In genomic region chr15:69126054-69126469, GRCh38 we compare ENCODE assay signal across 1 cellular context.
A peak's percentile ranks its signal among the peaks of the same experiment; 100 is the strongest.
TF ChIP-seq lines count a peak whose summit lies in the region.

No MANE protein-coding gene starts in this region.

TF ChIP-seq in HEK293, 187 proteins besides CTCF, POLR2A, EP300 and RAD21 (continued from another document):
- TF ChIP-seq ZNF529 (tag by site-specific recombination; IDR thresholded peaks at IDR 0.05; ENCODE audit: insufficient replicate concordance) (no peak), ZNF140 (tag by site-specific recombination; IDR thresholded peaks at IDR 0.05) (no peak), ZNF404 (tag by site-specific recombination; IDR thresholded peaks at IDR 0.05) (no peak), ZNF394 (tag by site-specific recombination; IDR thresholded peaks at IDR 0.05; ENCODE audit: borderline replicate concordance) (no peak), ZFP69B (tag by site-specific recombination; IDR thresholded peaks at IDR 0.05) (peak; percentile 52; the same call in 1 of the 2 replicates), EGR2 (tag by site-specific recombination; IDR thresholded peaks at IDR 0.05; ENCODE audit: low read depth) (no peak), SP3 (tag by site-specific recombination; IDR thresholded peaks at IDR 0.05) (no peak), ZNF518A (tag by site-specific recombination; conservative IDR thresholded peaks at IDR 0.05; ENCODE audit: low read depth) (peak; percentile 47; the same call in 1 of the 2 replicates), ZFP41 (tag by site-specific recombination; IDR thresholded peaks at IDR 0.05; ENCODE audit: borderline replicate concordance) (no peak), WT1 (tag by site-specific recombination; IDR thresholded peaks at IDR 0.05) (no peak), KLF16 (tag by site-specific recombination; IDR thresholded peaks at IDR 0.05) (no peak), ATF2 (tag by site-specific recombination; IDR thresholded peaks at IDR 0.05; ENCODE audit: low read depth) (peak; percentile 74), ZNF112 (tag by site-specific recombination; IDR thresholded peaks at IDR 0.05) (no peak), ZNF558 (tag by site-specific recombination; IDR thresholded peaks at IDR 0.05) (peak; percentile 60; the same call in 1 of the 2 replicates), ZSCAN18 (tag by site-specific recombination; IDR thresholded peaks at IDR 0.05) (no peak), ZIC2 (tag by site-specific recombination; IDR thresholded peaks at IDR 0.05) (peak; percentile 95), ZNF24 (tag by site-specific recombination; IDR thresholded peaks at IDR 0.05) (peak; percentile 66; the same call in 1 of the 2 replicates), ZNF561 (tag by site-specific recombination; IDR thresholded peaks at IDR 0.05; ENCODE audit: borderline replicate concordance) (no peak), ZNF416 (tag by site-specific recombination; IDR thresholded peaks at IDR 0.05) (no peak), ZNF169 (tag by site-specific recombination; IDR thresholded peaks at IDR 0.05) (no peak), ZNF426 (tag by site-specific recombination; IDR thresholded peaks at IDR 0.05) (no peak), ZNF266 (tag by site-specific recombination; IDR thresholded peaks at IDR 0.05; ENCODE audit: low read depth) (no peak), ZNF501 (tag by site-specific recombination; IDR thresholded peaks at IDR 0.05) (no peak), ZBTB17 (tag by site-specific recombination; IDR thresholded peaks at IDR 0.05) (peak; percentile 77), ZNF792 (tag by site-specific recombination; IDR thresholded peaks at IDR 0.05) (no peak), ZNF335 (tag by site-specific recombination; conservative IDR thresholded peaks at IDR 0.05) (0 out of 2 replicates have a peak, but pooled peaks have one; percentile 14), ZBTB20 (tag by site-specific recombination; IDR thresholded peaks at IDR 0.05) (no peak), ZNF629 (tag by site-specific recombination; IDR thresholded peaks at IDR 0.05) (0 out of 2 replicates have a peak, but pooled peaks have one; percentile 28), ZNF398 (tag by site-specific recombination; IDR thresholded peaks at IDR 0.05) (0 out of 2 replicates have a peak, but pooled peaks have one; percentile 19), ZNF366 (tag by site-specific recombination; conservative IDR thresholded peaks at IDR 0.05) (no peak), ZNF660 (tag by site-specific recombination; IDR thresholded peaks at IDR 0.05) (no peak), MZF1 (tag by site-specific recombination; IDR thresholded peaks at IDR 0.05; ENCODE audit: borderline replicate concordance) (no peak), PRDM4 (tag by site-specific recombination; IDR thresholded peaks at IDR 0.05) (no peak)
- TF ChIP-seq, protein P1, sequence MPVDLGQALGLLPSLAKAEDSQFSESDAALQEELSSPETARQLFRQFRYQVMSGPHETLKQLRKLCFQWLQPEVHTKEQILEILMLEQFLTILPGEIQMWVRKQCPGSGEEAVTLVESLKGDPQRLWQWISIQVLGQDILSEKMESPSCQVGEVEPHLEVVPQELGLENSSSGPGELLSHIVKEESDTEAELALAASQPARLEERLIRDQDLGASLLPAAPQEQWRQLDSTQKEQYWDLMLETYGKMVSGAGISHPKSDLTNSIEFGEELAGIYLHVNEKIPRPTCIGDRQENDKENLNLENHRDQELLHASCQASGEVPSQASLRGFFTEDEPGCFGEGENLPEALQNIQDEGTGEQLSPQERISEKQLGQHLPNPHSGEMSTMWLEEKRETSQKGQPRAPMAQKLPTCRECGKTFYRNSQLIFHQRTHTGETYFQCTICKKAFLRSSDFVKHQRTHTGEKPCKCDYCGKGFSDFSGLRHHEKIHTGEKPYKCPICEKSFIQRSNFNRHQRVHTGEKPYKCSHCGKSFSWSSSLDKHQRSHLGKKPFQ (tag by site-specific recombination; IDR thresholded peaks at IDR 0.05), result no peak
- TF ChIP-seq, protein P2, sequence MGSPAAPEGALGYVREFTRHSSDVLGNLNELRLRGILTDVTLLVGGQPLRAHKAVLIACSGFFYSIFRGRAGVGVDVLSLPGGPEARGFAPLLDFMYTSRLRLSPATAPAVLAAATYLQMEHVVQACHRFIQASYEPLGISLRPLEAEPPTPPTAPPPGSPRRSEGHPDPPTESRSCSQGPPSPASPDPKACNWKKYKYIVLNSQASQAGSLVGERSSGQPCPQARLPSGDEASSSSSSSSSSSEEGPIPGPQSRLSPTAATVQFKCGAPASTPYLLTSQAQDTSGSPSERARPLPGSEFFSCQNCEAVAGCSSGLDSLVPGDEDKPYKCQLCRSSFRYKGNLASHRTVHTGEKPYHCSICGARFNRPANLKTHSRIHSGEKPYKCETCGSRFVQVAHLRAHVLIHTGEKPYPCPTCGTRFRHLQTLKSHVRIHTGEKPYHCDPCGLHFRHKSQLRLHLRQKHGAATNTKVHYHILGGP (tag by site-specific recombination; IDR thresholded peaks at IDR 0.05), result peak; percentile 66
- TF ChIP-seq, protein P3, sequence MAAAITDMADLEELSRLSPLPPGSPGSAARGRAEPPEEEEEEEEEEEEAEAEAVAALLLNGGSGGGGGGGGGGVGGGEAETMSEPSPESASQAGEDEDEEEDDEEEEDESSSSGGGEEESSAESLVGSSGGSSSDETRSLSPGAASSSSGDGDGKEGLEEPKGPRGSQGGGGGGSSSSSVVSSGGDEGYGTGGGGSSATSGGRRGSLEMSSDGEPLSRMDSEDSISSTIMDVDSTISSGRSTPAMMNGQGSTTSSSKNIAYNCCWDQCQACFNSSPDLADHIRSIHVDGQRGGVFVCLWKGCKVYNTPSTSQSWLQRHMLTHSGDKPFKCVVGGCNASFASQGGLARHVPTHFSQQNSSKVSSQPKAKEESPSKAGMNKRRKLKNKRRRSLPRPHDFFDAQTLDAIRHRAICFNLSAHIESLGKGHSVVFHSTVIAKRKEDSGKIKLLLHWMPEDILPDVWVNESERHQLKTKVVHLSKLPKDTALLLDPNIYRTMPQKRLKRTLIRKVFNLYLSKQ (tag by site-specific recombination; IDR thresholded peaks at IDR 0.05; ENCODE audit: borderline replicate concordance), result no peak
